Comparison of ENCODE assay signal across 4 cellular contexts in genomic region chr7:46127805-46128204, GRCh38.
"Had no signal": no experiment of that assay in that cellular context is flagged by ENCODE, and none has a peak within 500 bp of the region (broad histone marks: within the 10 kb centered on the region; RNA-seq: fewer than 3 reads in every experiment).

No MANE protein-coding gene starts in this region.

- DNase-seq: H9, HCEC 1CT, IMR-90 had no signal

- H2AFZ ChIP-seq: GM23338 had no signal

- H3K4me3 ChIP-seq: GM23338 had no signal

- H3K4me2 ChIP-seq: GM23338 had no signal
